In genomic region chr11:5815534-5815933, GRCh38 we compare ENCODE assay signal across 1 cellular context.
A peak's percentile ranks its signal among the peaks of the same experiment; 100 is the strongest.
TF ChIP-seq lines count a peak whose summit lies in the region.

No MANE protein-coding gene starts in this region.

TF ChIP-seq in K562, 482 proteins besides CTCF, POLR2A, EP300 and RAD21 (continued from another document and continues in another):
- TF ChIP-seq ELF2 (CRISPR knock-in tag; IDR thresholded peaks at IDR 0.05) (no peak), ZNF239 (CRISPR knock-in tag; IDR thresholded peaks at IDR 0.05) (no peak), BRCA1 (IDR thresholded peaks at IDR 0.05) (no peak), BRCA1 (CRISPR knock-in tag; IDR thresholded peaks at IDR 0.05) (no peak), ZNF696 (CRISPR knock-in tag; conservative IDR thresholded peaks at IDR 0.05) (no peak), CBFB (CRISPR knock-in tag; IDR thresholded peaks at IDR 0.05) (no peak), RREB1 (CRISPR knock-in tag; IDR thresholded peaks at IDR 0.05) (no peak), ATF7 (IDR thresholded peaks at IDR 0.05) (peak; percentile 51; the same call in 1 of the 2 replicates), MNT (conservative IDR thresholded peaks at IDR 0.05) (no peak), DLX4 (CRISPR knock-in tag; IDR thresholded peaks at IDR 0.05) (no peak), RFX7 (CRISPR knock-in tag; IDR thresholded peaks at IDR 0.05) (no peak), NR0B1 (IDR thresholded peaks at IDR 0.05; ENCODE audit: partially characterized antibody) (no peak), POLR3A (IDR thresholded peaks at IDR 0.05; ENCODE audit: borderline replicate concordance, extremely low read depth, insufficient read depth, insufficient read length) (no peak), ZNF124 (CRISPR knock-in tag; IDR thresholded peaks at IDR 0.05) (no peak), SUPT5H (IDR thresholded peaks at IDR 0.05) (no peak), FOXA3 (CRISPR knock-in tag; conservative IDR thresholded peaks at IDR 0.05 in 1 of 2, IDR thresholded peaks at IDR 0.05 in 1 of 2) (no peak), ZNF212 (CRISPR knock-in tag; IDR thresholded peaks at IDR 0.05) (no peak), TEAD4 (IDR thresholded peaks at IDR 0.05; ENCODE audit: low read length) (peak; percentile 57; the same call in 1 of the 2 replicates), TEAD4 (CRISPR knock-in tag; IDR thresholded peaks at IDR 0.05; ENCODE audit: borderline replicate concordance) (no peak), BCL6 (CRISPR knock-in tag; IDR thresholded peaks at IDR 0.05) (no peak), SAP30 (IDR thresholded peaks at IDR 0.05; ENCODE audit: borderline replicate concordance, insufficient read depth, low read depth, low read length, poor library complexity, severe bottlenecking) (no peak), ZBED1 (IDR thresholded peaks at IDR 0.05) (no peak), ZNF24 (IDR thresholded peaks at IDR 0.05) (peak; percentile 15; the same call in 1 of the 2 replicates)
- TF ChIP-seq, protein P1, sequence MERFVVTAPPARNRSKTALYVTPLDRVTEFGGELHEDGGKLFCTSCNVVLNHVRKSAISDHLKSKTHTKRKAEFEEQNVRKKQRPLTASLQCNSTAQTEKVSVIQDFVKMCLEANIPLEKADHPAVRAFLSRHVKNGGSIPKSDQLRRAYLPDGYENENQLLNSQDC (CRISPR knock-in tag; IDR thresholded peaks at IDR 0.05): no peak
- TF ChIP-seq, protein P2, sequence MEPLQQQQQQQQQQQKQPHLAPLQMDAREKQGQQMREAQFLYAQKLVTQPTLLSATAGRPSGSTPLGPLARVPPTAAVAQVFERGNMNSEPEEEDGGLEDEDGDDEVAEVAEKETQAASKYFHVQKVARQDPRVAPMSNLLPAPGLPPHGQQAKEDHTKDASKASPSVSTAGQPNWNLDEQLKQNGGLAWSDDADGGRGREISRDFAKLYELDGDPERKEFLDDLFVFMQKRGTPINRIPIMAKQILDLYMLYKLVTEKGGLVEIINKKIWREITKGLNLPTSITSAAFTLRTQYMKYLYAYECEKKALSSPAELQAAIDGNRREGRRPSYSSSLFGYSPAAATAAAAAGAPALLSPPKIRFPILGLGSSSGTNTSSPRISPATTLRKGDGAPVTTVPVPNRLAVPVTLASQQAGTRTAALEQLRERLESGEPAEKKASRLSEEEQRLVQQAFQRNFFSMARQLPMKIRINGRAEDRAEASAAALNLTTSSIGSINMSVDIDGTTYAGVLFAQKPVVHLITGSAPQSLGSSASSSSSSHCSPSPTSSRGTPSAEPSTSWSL (CRISPR knock-in tag; IDR thresholded peaks at IDR 0.05; ENCODE audit: borderline replicate concordance): no peak
- TF ChIP-seq, protein P3, sequence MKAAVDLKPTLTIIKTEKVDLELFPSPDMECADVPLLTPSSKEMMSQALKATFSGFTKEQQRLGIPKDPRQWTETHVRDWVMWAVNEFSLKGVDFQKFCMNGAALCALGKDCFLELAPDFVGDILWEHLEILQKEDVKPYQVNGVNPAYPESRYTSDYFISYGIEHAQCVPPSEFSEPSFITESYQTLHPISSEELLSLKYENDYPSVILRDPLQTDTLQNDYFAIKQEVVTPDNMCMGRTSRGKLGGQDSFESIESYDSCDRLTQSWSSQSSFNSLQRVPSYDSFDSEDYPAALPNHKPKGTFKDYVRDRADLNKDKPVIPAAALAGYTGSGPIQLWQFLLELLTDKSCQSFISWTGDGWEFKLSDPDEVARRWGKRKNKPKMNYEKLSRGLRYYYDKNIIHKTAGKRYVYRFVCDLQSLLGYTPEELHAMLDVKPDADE (conservative IDR thresholded peaks at IDR 0.05; ENCODE audit: control insufficient read depth, low read depth, low read length): no peak
- TF ChIP-seq, protein P4, sequence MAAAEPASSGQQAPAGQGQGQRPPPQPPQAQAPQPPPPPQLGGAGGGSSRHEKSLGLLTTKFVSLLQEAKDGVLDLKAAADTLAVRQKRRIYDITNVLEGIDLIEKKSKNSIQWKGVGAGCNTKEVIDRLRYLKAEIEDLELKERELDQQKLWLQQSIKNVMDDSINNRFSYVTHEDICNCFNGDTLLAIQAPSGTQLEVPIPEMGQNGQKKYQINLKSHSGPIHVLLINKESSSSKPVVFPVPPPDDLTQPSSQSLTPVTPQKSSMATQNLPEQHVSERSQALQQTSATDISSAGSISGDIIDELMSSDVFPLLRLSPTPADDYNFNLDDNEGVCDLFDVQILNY (CRISPR knock-in tag; IDR thresholded peaks at IDR 0.05): no peak
- TF ChIP-seq, protein P5, sequence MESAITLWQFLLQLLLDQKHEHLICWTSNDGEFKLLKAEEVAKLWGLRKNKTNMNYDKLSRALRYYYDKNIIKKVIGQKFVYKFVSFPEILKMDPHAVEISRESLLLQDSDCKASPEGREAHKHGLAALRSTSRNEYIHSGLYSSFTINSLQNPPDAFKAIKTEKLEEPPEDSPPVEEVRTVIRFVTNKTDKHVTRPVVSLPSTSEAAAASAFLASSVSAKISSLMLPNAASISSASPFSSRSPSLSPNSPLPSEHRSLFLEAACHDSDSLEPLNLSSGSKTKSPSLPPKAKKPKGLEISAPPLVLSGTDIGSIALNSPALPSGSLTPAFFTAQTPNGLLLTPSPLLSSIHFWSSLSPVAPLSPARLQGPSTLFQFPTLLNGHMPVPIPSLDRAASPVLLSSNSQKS (CRISPR knock-in tag; IDR thresholded peaks at IDR 0.05): no peak
- TF ChIP-seq, protein P6, sequence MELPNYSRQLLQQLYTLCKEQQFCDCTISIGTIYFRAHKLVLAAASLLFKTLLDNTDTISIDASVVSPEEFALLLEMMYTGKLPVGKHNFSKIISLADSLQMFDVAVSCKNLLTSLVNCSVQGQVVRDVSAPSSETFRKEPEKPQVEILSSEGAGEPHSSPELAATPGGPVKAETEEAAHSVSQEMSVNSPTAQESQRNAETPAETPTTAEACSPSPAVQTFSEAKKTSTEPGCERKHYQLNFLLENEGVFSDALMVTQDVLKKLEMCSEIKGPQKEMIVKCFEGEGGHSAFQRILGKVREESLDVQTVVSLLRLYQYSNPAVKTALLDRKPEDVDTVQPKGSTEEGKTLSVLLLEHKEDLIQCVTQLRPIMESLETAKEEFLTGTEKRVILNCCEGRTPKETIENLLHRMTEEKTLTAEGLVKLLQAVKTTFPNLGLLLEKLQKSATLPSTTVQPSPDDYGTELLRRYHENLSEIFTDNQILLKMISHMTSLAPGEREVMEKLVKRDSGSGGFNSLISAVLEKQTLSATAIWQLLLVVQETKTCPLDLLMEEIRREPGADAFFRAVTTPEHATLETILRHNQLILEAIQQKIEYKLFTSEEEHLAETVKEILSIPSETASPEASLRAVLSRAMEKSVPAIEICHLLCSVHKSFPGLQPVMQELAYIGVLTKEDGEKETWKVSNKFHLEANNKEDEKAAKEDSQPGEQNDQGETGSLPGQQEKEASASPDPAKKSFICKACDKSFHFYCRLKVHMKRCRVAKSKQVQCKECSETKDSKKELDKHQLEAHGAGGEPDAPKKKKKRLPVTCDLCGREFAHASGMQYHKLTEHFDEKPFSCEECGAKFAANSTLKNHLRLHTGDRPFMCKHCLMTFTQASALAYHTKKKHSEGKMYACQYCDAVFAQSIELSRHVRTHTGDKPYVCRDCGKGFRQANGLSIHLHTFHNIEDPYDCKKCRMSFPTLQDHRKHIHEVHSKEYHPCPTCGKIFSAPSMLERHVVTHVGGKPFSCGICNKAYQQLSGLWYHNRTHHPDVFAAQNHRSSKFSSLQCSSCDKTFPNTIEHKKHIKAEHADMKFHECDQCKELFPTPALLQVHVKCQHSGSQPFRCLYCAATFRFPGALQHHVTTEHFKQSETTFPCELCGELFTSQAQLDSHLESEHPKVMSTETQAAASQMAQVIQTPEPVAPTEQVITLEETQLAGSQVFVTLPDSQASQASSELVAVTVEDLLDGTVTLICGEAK (IDR thresholded peaks at IDR 0.05): no peak
- TF ChIP-seq, protein P6 (CRISPR knock-in tag; IDR thresholded peaks at IDR 0.05): no peak
